In the genomic region with DNA sequence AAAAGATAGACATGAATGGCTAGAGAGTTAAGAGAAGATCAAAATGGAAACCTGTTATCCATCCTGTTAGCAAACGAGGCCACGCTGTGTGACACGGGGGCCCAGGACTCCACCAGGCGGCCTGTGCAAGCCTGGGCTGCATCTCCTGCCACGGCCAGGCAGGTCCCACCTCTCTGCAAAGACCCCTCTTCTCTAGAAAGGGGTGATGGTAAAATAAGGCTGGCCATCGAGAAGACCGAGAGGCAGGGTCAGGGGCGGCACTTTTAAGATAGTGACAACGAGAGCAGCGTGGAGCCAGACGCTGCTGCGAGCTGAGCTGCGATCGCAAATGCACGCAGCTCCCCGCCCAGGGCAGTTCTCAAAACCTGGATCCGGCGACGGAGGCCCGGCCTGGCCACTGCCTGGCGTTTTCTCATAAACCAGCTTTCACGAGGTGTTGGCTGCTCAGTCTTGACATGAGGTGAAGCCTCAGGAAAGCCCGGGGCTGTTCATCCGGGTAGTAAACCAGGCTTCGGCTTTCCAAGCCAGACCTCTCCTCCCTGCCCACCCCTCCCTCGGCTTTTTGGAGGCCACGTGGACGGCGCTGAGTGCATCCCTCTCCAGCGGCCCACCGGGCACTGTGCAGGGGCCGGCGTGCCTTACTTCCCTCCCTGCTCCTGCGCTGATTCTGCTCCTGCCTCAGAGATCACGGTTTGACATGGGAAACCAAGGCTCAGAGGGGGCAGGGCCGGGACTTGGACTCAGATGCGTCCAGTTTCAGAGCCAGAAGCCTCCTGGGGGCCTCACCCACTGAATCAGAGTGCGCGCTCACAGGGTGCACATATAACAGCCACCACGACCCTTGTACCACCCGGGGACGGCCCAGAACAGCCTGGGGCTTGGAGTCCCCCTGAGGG, we compare ENCODE assay signal across 17 cellular contexts.
A peak's percentile ranks its signal among the peaks of the same experiment; 100 is the strongest.
DNase-seq lines count a peak whose midpoint lies in the region; ATAC-seq, FAIRE-seq and TF ChIP-seq lines count a peak whose summit lies in the region.
"Had no signal": no experiment of that assay in that cellular context is flagged by ENCODE, and none has a peak within 500 bp of the region (broad histone marks: within the 10 kb centered on the region; RNA-seq: fewer than 3 reads in every experiment).

No MANE protein-coding gene starts in this region.

- H3K79me2 ChIP-seq in K562 (ENCODE audit: control insufficient read depth, insufficient read depth, low read length): no peaks in the 10 kb centered on the region
- H3K79me2 ChIP-seq in osteoblast (ENCODE audit: insufficient read depth, low read length): no peaks in the 10 kb centered on the region

- TF ChIP-seq POLR2A in K562 (conservative IDR thresholded peaks at IDR 0.05): no peak

- TF ChIP-seq RAD21 in K562 (CRISPR knock-in tag; conservative IDR thresholded peaks at IDR 0.05 in 1 of 2, IDR thresholded peaks at IDR 0.05 in 1 of 2): no peak

- no peaks in the 10 kb centered on the region for H3K9me3 ChIP-seq in K562 (replicated peaks; ENCODE audit: control insufficient read depth, insufficient read depth, low read depth, low read length)
- H3K9me3 ChIP-seq in osteoblast (ENCODE audit: low read depth, low read length): no peaks in the 10 kb centered on the region
- H3K9me3 ChIP-seq: Peyer's patch, uterus had no signal

- in situ Hi-C loops in K562 (cut with MboI) (no loop called here), brain microvascular endothelial cell (cut with HindIII; ENCODE audit: low pct_ligation_motif_present, low sequenced_read_pairs) (no loop called here)

- no peak overlapping the region for H3K27ac ChIP-seq in K562 (ENCODE audit: extremely low read depth, low read depth, low read length)
- H3K27ac ChIP-seq in osteoblast (ENCODE audit: low read depth, low read length): no peak overlapping the region
- no peak overlapping the region for H3K27ac ChIP-seq in brain microvascular endothelial cell
- H3K27ac ChIP-seq: Peyer's patch, uterus had no signal

- intact Hi-C loops in K562 (cut with micrococcal nuclease): no loop called here
- intact Hi-C loops in left ventricle myocardium superior (cut with micrococcal nuclease): no loop called here

- H3K9me1 ChIP-seq in K562 (ENCODE audit: control insufficient read depth, insufficient read depth, low read length): no peaks in the 10 kb centered on the region

- peaks cover 0 to 10% of the 10 kb centered on the region in 2 experiments; a peak in 2 of 5 replicates for H3K4me1 ChIP-seq in K562 (replicated peaks in 1 of 2; ENCODE audit: control insufficient read depth in 2 of 2, insufficient read depth in 2 of 2, low read length in 2 of 2)
- no peaks in the 10 kb centered on the region for H3K4me1 ChIP-seq in osteoblast (ENCODE audit: insufficient read depth, low read length)
- H3K4me1 ChIP-seq: Peyer's patch, uterus had no signal

- H3K4me2 ChIP-seq in K562 (ENCODE audit: insufficient read depth, low read length) (no peak overlapping the region), osteoblast (ENCODE audit: insufficient read depth, low read length) (no peak overlapping the region)

- TF ChIP-seq CTCF in K562 (IDR thresholded peaks at IDR 0.05 in 2 of 3, conservative IDR thresholded peaks at IDR 0.05 in 1 of 3; ENCODE audit: insufficient read depth in 2 of 3, low read depth in 1 of 3, low read length in 3 of 3): no peak
- no peak for TF ChIP-seq CTCF in osteoblast (IDR thresholded peaks at IDR 0.05; ENCODE audit: extremely low read depth, low read depth, low read length)
- TF ChIP-seq CTCF in brain microvascular endothelial cell (IDR thresholded peaks at IDR 0.05; ENCODE audit: low read depth, low read length, missing control alignments): no peak

- no peak for TF ChIP-seq EP300 in K562 (IDR thresholded peaks at IDR 0.05; ENCODE audit: low read length)

- H4K20me1 ChIP-seq in K562 (replicated peaks; ENCODE audit: control insufficient read depth, insufficient read depth, low read length) (peaks cover 14% of the 10 kb centered on the region; the same call in 1 of the 2 replicates), osteoblast (ENCODE audit: insufficient read depth, low read length) (no peaks in the 10 kb centered on the region)

- DNase-seq in ELF-1 (ENCODE audit: low read depth, low spot score) (peak; percentile 88), K562 (ENCODE audit: extremely low read depth in 1 of 4, low spot score in 3 of 4) (no peak), left ventricle myocardium superior (peak; percentile 55), osteoblast (ENCODE audit: insufficient read length, low spot score, missing footprints) (peak; percentile 81), NCI-H1105 treated with DMSO at 0.1 percent for 48 hours (lab: John Stamatoyannopoulos, UW) (no peak), brain microvascular endothelial cell (no peak)
- DNase-seq in stimulated activated naive CD4-positive, alpha-beta T cell treated with Interleukin-2 at 50 U/mL for 16 hours (lab: John Stamatoyannopoulos, UW): no peak
- DNase-seq: activated CD4-positive, alpha-beta T cell treated with anti-CD3 and anti-CD28 coated beads for 1 hour; effector memory CD4-positive, alpha-beta T cell; NCI-H1092; NCI-H82; stimulated activated CD4-positive, alpha-beta T cell treated with anti-CD3 and anti-CD28 coated beads, Interleukin-4, amount 100 ng/mL, for 1 hour; T1000; uterus had no signal

- whole genome bisulfite sequencing in K562 (ENCODE audit: insufficient coverage, low coverage, missing lambda C conversion rate): 6% methylated on average over 40 of the region's 42 CpGs

- H3K36me3 ChIP-seq in K562 (ENCODE audit: control insufficient read depth, insufficient read depth, low read length) (no peaks in the 10 kb centered on the region), osteoblast (ENCODE audit: insufficient read depth, low read length) (no peaks in the 10 kb centered on the region), brain microvascular endothelial cell (replicated peaks) (no peaks in the 10 kb centered on the region)
- H3K36me3 ChIP-seq: Peyer's patch, uterus had no signal

- H3K27me3 ChIP-seq in K562 (ENCODE audit: control insufficient read depth in 2 of 2, insufficient read depth in 2 of 2, low read length in 2 of 2) (peaks cover 53 to 93% of the 10 kb centered on the region in 2 experiments), osteoblast (ENCODE audit: insufficient read depth, low read length) (no peaks in the 10 kb centered on the region), brain microvascular endothelial cell (replicated peaks) (peaks cover 1% of the 10 kb centered on the region)
- H3K27me3 ChIP-seq: Peyer's patch, uterus had no signal

- no peak overlapping the region for H3K9ac ChIP-seq in K562 (ENCODE audit: insufficient read depth in 1 of 2, low read depth in 2 of 2, low read length in 2 of 2)

- H2AFZ ChIP-seq in K562 (ENCODE audit: low read depth, low read length) (no peak overlapping the region), osteoblast (ENCODE audit: low read length) (no peak overlapping the region)

- no peak overlapping the region for H3K4me3 ChIP-seq in K562
- H3K4me3 ChIP-seq in osteoblast (ENCODE audit: insufficient read depth, low read length): no peak overlapping the region
- H3K4me3 ChIP-seq in brain microvascular endothelial cell (ENCODE audit: low read depth, low read length): no peak overlapping the region
- H3K4me3 ChIP-seq: Peyer's patch, uterus had no signal

- POLR2A ChIA-PET in K562 (lab: Yijun Ruan, JAX): no interaction called here

- CTCF ChIA-PET in K562 (lab: Yijun Ruan, JAX; ENCODE audit: low intra/inter-chr PET ratio): no interaction called here

- peak; percentile 63; the same call in 2 of the 3 replicates for ATAC-seq in K562
- ATAC-seq in left ventricle myocardium superior: peak; percentile 65
- ATAC-seq in GM21717 (IDR thresholded peaks at IDR 0.05; ENCODE audit: unreplicated experiment): no peak
- ATAC-seq: SK-N-SH treated with all-trans-retinoic acid at 6 μM for 48 hours had no signal

- BruUV-seq in K562 (replicated peaks; lab: Mats Ljungman, UMichigan): no TSS peak

- FAIRE-seq in K562 (lab: Jason Lieb, UNC): no peak

TF ChIP-seq in K562, 482 proteins besides CTCF, POLR2A, EP300 and RAD21:
- TF ChIP-seq, protein P1, sequence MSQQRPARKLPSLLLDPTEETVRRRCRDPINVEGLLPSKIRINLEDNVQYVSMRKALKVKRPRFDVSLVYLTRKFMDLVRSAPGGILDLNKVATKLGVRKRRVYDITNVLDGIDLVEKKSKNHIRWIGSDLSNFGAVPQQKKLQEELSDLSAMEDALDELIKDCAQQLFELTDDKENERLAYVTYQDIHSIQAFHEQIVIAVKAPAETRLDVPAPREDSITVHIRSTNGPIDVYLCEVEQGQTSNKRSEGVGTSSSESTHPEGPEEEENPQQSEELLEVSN (IDR thresholded peaks at IDR 0.05; ENCODE audit: borderline replicate concordance in 1 of 2, extremely low read depth in 1 of 2, insufficient read depth in 1 of 2, insufficient read length in 1 of 2, low read depth in 1 of 2, low read length in 1 of 2, poor library complexity in 1 of 2, severe bottlenecking in 1 of 2): peak in 1 of 2 experiments; percentile 14
- TF ChIP-seq HLTF (IDR thresholded peaks at IDR 0.05): no peak

Comparison
In these comparisons a context has a peak if more than half of its experiments do, and no peak if none do; other contexts are left out.
1. DNase-seq: peak in ELF-1 (single experiment), left ventricle myocardium superior (single experiment) and osteoblast (single experiment); none in K562 (0 of 4), NCI-H1105 treated with DMSO at 0.1 percent for 48 hours (single experiment), stimulated activated naive CD4-positive, alpha-beta T cell treated with Interleukin-2 at 50 U/mL for 16 hours (single experiment) and brain microvascular endothelial cell (single experiment).